ENCODE assay signal across 9 cellular contexts in genomic region chr19:34678421-34678820, GRCh38. TPM values are rescaled to one million over a fixed set of nuclear protein-coding genes. Genes with fewer than 3 reads are reported as not detected.
DNase-seq lines count a peak whose midpoint lies in the region; ATAC-seq, FAIRE-seq and TF ChIP-seq lines count a peak whose summit lies in the region.
"Had no signal": no experiment of that assay in that cellular context is flagged by ENCODE, and none has a peak within 500 bp of the region (broad histone marks: within the 10 kb centered on the region; RNA-seq: fewer than 3 reads in every experiment).

No MANE protein-coding gene starts in this region.

- CTCF ChIA-PET in activated CD8-positive, alpha-beta memory T cell treated with anti-CD3 and anti-CD28 coated beads, Interleukin-2, amount 10 ng/mL, durations not matched to agents 7 days and 5 days (lab: Charles Lee) = interaction anchor here (1.1 to 1.5 kb wide), 2 partner anchors 21 to 34 kb away, joined by 3 to 6 read pairs; no protein-coding TSS in a partner anchor

- peaks cover 5 to 8% of the 10 kb centered on the region in 2 donors for H3K4me1 ChIP-seq in kidney (ENCODE audit: control insufficient read depth in 1 of 2, insufficient read depth in 1 of 2, low read depth in 1 of 2, low read length in 2 of 2)
- peaks cover 4 to 18% of the 10 kb centered on the region in 2 donors for H3K4me1 ChIP-seq in thoracic aorta (ENCODE audit: control insufficient read depth in 1 of 2, low read depth in 2 of 2)

- no peak for DNase-seq in activated CD8-positive, alpha-beta memory T cell treated with anti-CD3 and anti-CD28 coated beads, Interleukin-2, amount 10 ng/mL, durations not matched to agents 7 days and 5 days
- no peak for DNase-seq in activated CD8-positive, alpha-beta memory T cell treated with anti-CD3 and anti-CD28 coated beads, Interleukin-2, amount 50 U/mL, for 48 hours
- DNase-seq in activated T-helper 2 cell treated with anti-CD3 and anti-CD28 coated beads, Interferon-gamma antibody, Interleukin-2, Interleukin-4, amounts not matched to agents 10 μg/mL and 5 μg/mL and 100 μg/mL, durations not matched to agents 14 hours and 24 hours and 36 hours (ENCODE audit: low spot score) = no peak
- no peak for DNase-seq in kidney
- DNase-seq in thoracic aorta (ENCODE audit: low spot score) = no peak
- DNase-seq in T-helper 9 cell = no peak
- DNase-seq in middle frontal gyrus (ENCODE audit: extremely low spot score, low spot score) = no peak

- no peaks in the 10 kb centered on the region for H3K27me3 ChIP-seq in thoracic aorta (replicated peaks; ENCODE audit: insufficient read depth)

- H3K9me3 ChIP-seq in kidney (ENCODE audit: control insufficient read depth in 1 of 2, low read length in 2 of 2) = peaks cover 6 to 27% of the 10 kb centered on the region in 2 donors
- peaks cover 33% of the 10 kb centered on the region for H3K9me3 ChIP-seq in thoracic aorta

- peak overlapping the region; percentile 92 for H3K4me3 Mint-ChIP-seq in activated CD8-positive, alpha-beta memory T cell treated with anti-CD3 and anti-CD28 coated beads, Interleukin-2, amount 10 ng/mL, durations not matched to agents 7 days and 5 days
- peak overlapping the region; percentile 93 for H3K4me3 Mint-ChIP-seq in activated T-helper 2 cell treated with anti-CD3 and anti-CD28 coated beads, Interferon-gamma antibody, Interleukin-2, Interleukin-4, amounts not matched to agents 10 μg/mL and 5 μg/mL and 100 μg/mL, durations not matched to agents 14 hours and 24 hours and 36 hours (ENCODE audit: low read depth)

- TF ChIP-seq CTCF in kidney (IDR thresholded peaks at IDR 0.05; ENCODE audit: borderline replicate concordance, extremely low read depth, insufficient read depth) (no peak), thoracic aorta (IDR thresholded peaks at IDR 0.05) (no peak)

- H3K36me3 Mint-ChIP-seq in activated CD8-positive, alpha-beta memory T cell treated with anti-CD3 and anti-CD28 coated beads, Interleukin-2, amount 10 ng/mL, durations not matched to agents 7 days and 5 days = peaks cover 59% of the 10 kb centered on the region
- peaks cover 77% of the 10 kb centered on the region for H3K36me3 Mint-ChIP-seq in activated T-helper 2 cell treated with anti-CD3 and anti-CD28 coated beads, Interferon-gamma antibody, Interleukin-2, Interleukin-4, amounts not matched to agents 10 μg/mL and 5 μg/mL and 100 μg/mL, durations not matched to agents 14 hours and 24 hours and 36 hours (ENCODE audit: low read depth)

- intact Hi-C loops in activated T-helper 2 cell treated with anti-CD3 and anti-CD28 coated beads, Interferon-gamma antibody, Interleukin-2, Interleukin-4, amounts not matched to agents 10 μg/mL and 5 μg/mL and 100 μg/mL, durations not matched to agents 14 hours and 24 hours and 36 hours (cut with micrococcal nuclease) = loop anchor here (5.0 to 10.0 kb wide), 2 partner anchors 324 to 504 kb away; partner anchors contain the start of genes GRAMD1A and LSM14A
- intact Hi-C loops in kidney (cut with DNase I) = no loop called here

- FAIRE-seq in kidney (lab: Jason Lieb, UNC) = no peak

- H3K9me3 Mint-ChIP-seq in activated CD8-positive, alpha-beta memory T cell treated with anti-CD3 and anti-CD28 coated beads, Interleukin-2, amount 10 ng/mL, durations not matched to agents 7 days and 5 days (ENCODE audit: low read depth) = peaks cover 27% of the 10 kb centered on the region
- H3K9me3 Mint-ChIP-seq in activated T-helper 2 cell treated with anti-CD3 and anti-CD28 coated beads, Interferon-gamma antibody, Interleukin-2, Interleukin-4, amounts not matched to agents 10 μg/mL and 5 μg/mL and 100 μg/mL, durations not matched to agents 14 hours and 24 hours and 36 hours = peaks cover 53% of the 10 kb centered on the region

- H3K27ac Mint-ChIP-seq in activated CD8-positive, alpha-beta memory T cell treated with anti-CD3 and anti-CD28 coated beads, Interleukin-2, amount 10 ng/mL, durations not matched to agents 7 days and 5 days = peak overlapping the region; percentile 97
- H3K27ac Mint-ChIP-seq in activated T-helper 2 cell treated with anti-CD3 and anti-CD28 coated beads, Interferon-gamma antibody, Interleukin-2, Interleukin-4, amounts not matched to agents 10 μg/mL and 5 μg/mL and 100 μg/mL, durations not matched to agents 14 hours and 24 hours and 36 hours = peak overlapping the region; percentile 99

- ATAC-seq in activated CD8-positive, alpha-beta memory T cell treated with anti-CD3 and anti-CD28 coated beads, Interleukin-2, amount 10 ng/mL, durations not matched to agents 7 days and 5 days = no peak
- no peak for ATAC-seq in thoracic aorta (ENCODE audit: insufficient number of reproducible peaks, low FRiP score, low read depth)
- no peak for ATAC-seq in GM18867 (IDR thresholded peaks at IDR 0.05; ENCODE audit: unreplicated experiment)

- H3K27me3 Mint-ChIP-seq in activated CD8-positive, alpha-beta memory T cell treated with anti-CD3 and anti-CD28 coated beads, Interleukin-2, amount 10 ng/mL, durations not matched to agents 7 days and 5 days = no peaks in the 10 kb centered on the region
- peaks cover 3% of the 10 kb centered on the region for H3K27me3 Mint-ChIP-seq in activated T-helper 2 cell treated with anti-CD3 and anti-CD28 coated beads, Interferon-gamma antibody, Interleukin-2, Interleukin-4, amounts not matched to agents 10 μg/mL and 5 μg/mL and 100 μg/mL, durations not matched to agents 14 hours and 24 hours and 36 hours (ENCODE audit: low read depth)

- no peak overlapping the region for H3K27ac ChIP-seq in kidney (ENCODE audit: low read depth in 2 of 2, low read length in 2 of 2)
- peak overlapping the region; percentile 95 to 98 for H3K27ac ChIP-seq in thoracic aorta

- H3K4me1 Mint-ChIP-seq in activated CD8-positive, alpha-beta memory T cell treated with anti-CD3 and anti-CD28 coated beads, Interleukin-2, amount 10 ng/mL, durations not matched to agents 7 days and 5 days = peaks cover 34% of the 10 kb centered on the region
- H3K4me1 Mint-ChIP-seq in activated T-helper 2 cell treated with anti-CD3 and anti-CD28 coated beads, Interferon-gamma antibody, Interleukin-2, Interleukin-4, amounts not matched to agents 10 μg/mL and 5 μg/mL and 100 μg/mL, durations not matched to agents 14 hours and 24 hours and 36 hours (ENCODE audit: low read depth) = peaks cover 23% of the 10 kb centered on the region

- H3K36me3 ChIP-seq in kidney (ENCODE audit: control insufficient read depth in 1 of 2, insufficient read depth in 2 of 2, low read length in 2 of 2) (peaks cover 23 to 34% of the 10 kb centered on the region in 2 donors), thoracic aorta (peaks cover 35% of the 10 kb centered on the region)

- no peak overlapping the region for H3K9ac ChIP-seq in kidney (ENCODE audit: low read length in 2 of 2)

- H3K4me3 ChIP-seq in kidney (ENCODE audit: low read length in 2 of 2) (peak overlapping the region; percentile 85 to 92), thoracic aorta (peak overlapping the region; percentile 82)

RNA-seq across cellular contexts. Expression of gene ZNF302, which starts 0.9 kb away (rescaled TPM):
- total RNA-seq in activated CD8-positive, alpha-beta memory T cell treated with anti-CD3 and anti-CD28 coated beads, Interleukin-2, amount 10 ng/mL, durations not matched to agents 7 days and 5 days = 10 to 100 TPM; 11.1 to 12.0 TPM
- total RNA-seq in activated T-helper 2 cell treated with anti-CD3 and anti-CD28 coated beads, Interferon-gamma antibody, Interleukin-2, Interleukin-4, amounts not matched to agents 10 μg/mL and 5 μg/mL and 100 μg/mL, durations not matched to agents 14 hours and 24 hours and 36 hours = 14.1 and 14.7 TPM in 2 replicates
- total RNA-seq in kidney (36.4 TPM), thoracic aorta (10 to 100 TPM; 21.3 to 30.9 TPM)
- polyA plus RNA-seq in kidney (ENCODE audit: insufficient read depth, low read depth, low replicate concordance) = 25.5 TPM

RNA-seq across cellular contexts. Expression of gene SCGB2B2, which starts 1.5 kb away (rescaled TPM):
- under 1 TPM in 1 of 2 experiments, not detected in 1; 0.23 TPM for total RNA-seq in activated CD8-positive, alpha-beta memory T cell treated with anti-CD3 and anti-CD28 coated beads, Interleukin-2, amount 10 ng/mL, durations not matched to agents 7 days and 5 days
- total RNA-seq in activated T-helper 2 cell treated with anti-CD3 and anti-CD28 coated beads, Interferon-gamma antibody, Interleukin-2, Interleukin-4, amounts not matched to agents 10 μg/mL and 5 μg/mL and 100 μg/mL, durations not matched to agents 14 hours and 24 hours and 36 hours = 0.14 and 0.30 TPM in 2 replicates
- total RNA-seq in kidney (1.1 TPM), thoracic aorta (1 to 10 TPM in 1 of 2 donors, under 1 TPM in 1; 0.41 to 1.1 TPM)
- polyA plus RNA-seq in kidney (ENCODE audit: insufficient read depth, low read depth, low replicate concordance) = 0.73 TPM
- total RNA-seq: Daoy had no signal

RNA-seq across cellular contexts. Expression of gene ZNF181, which starts 55.6 kb away (rescaled TPM):
- total RNA-seq in activated CD8-positive, alpha-beta memory T cell treated with anti-CD3 and anti-CD28 coated beads, Interleukin-2, amount 10 ng/mL, durations not matched to agents 7 days and 5 days = 1 to 10 TPM; 1.9 to 3.6 TPM
- 2.6 and 3.4 TPM in 2 replicates for total RNA-seq in activated T-helper 2 cell treated with anti-CD3 and anti-CD28 coated beads, Interferon-gamma antibody, Interleukin-2, Interleukin-4, amounts not matched to agents 10 μg/mL and 5 μg/mL and 100 μg/mL, durations not matched to agents 14 hours and 24 hours and 36 hours
- total RNA-seq in kidney = 13.4 TPM
- 14.0 TPM for polyA plus RNA-seq in kidney (ENCODE audit: insufficient read depth, low read depth, low replicate concordance)
- 10 to 100 TPM; 23.0 to 78.0 TPM for total RNA-seq in thoracic aorta

Comparison
In these comparisons a context has a peak if more than half of its experiments do, and no peak if none do; other contexts are left out.
1. H3K27ac ChIP-seq: peak in thoracic aorta (2 of 2); none in kidney (0 of 2).